In the genomic region with DNA sequence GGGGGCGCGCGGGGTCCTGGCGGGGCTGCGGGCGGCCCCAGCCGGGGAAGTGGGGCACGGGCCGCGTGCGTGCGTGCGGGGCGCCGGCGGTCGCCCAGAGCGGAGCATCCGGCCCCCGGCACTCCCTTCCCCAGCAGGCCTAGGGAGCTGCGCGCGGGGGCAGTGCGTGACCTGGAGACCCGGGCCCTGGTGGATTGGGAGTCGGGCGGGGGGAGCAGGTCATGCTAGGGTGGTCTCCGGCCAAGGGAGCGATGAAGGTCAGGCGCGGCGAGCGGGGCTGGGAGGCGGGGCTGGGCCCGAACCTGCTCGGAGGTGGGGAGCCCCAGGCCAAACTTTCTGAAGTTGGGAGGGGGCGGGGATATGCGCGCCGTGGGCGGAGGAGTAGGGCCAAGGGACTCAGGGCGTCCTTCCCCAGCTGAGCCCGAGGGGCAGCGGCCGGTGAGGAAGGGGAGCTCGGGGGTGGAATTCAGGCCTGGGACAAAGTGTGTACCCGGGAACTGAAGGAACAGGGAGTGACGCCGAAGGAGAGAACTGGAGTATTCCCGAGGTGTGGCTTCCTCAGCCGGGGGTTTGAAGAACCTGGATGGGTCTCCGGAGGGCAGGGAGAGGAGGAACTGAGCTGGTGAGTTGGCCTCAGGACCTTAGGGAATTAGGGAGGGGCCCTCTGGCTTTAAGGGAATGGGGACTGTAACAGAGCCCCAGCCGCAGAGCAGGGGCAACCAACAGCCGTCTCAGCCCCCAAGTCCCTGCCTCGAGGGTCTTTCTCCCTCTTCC, we compare ENCODE assay signal across 8 cellular contexts. TPM values are rescaled to one million over a fixed set of nuclear protein-coding genes. Genes with fewer than 3 reads are reported as not detected.
DNase-seq lines count a peak whose midpoint lies in the region; ATAC-seq and TF ChIP-seq lines count a peak whose summit lies in the region.

No MANE protein-coding gene starts in this region.

- TF ChIP-seq CTCF in DOHH2 (IDR thresholded peaks at IDR 0.05; ENCODE audit: low read depth, low read length, poor library complexity, severe bottlenecking) (no peak), HL-60 (IDR thresholded peaks at IDR 0.05; ENCODE audit: insufficient read depth, low read length) (no peak), epithelial cell of proximal tubule (conservative IDR thresholded peaks at IDR 0.05; ENCODE audit: low read depth, low read length) (no peak), natural killer cell (IDR thresholded peaks at IDR 0.05) (no peak), testis (IDR thresholded peaks at IDR 0.05) (peak in 1 of 3 experiments; percentile 6)

- ATAC-seq in GM21367 (IDR thresholded peaks at IDR 0.05; ENCODE audit: unreplicated experiment) (peak; percentile 40), natural killer cell (peak; percentile 57 to 77 (median 62))

- H3K27ac ChIP-seq in DOHH2 (ENCODE audit: low read depth, low read length) (no peak overlapping the region), HL-60 (replicated peaks) (peak overlapping the region; percentile 71), testis (peak overlapping the region in 1 of 2 donors; percentile 56)

- H3K36me3 ChIP-seq in DOHH2 (ENCODE audit: control insufficient read depth, low read length) (no peaks in the 10 kb centered on the region), testis (ENCODE audit: low read depth, missing control alignments) (no peaks in the 10 kb centered on the region)

- 0% methylated on average over 19 to 55 of the region's 55 CpGs for WGBS in testis, 2 donors

- no peaks in the 10 kb centered on the region for H3K27me3 ChIP-seq in DOHH2 (ENCODE audit: control insufficient read depth, low read length)
- H3K27me3 ChIP-seq in HL-60 (ENCODE audit: insufficient read depth, poor library complexity, severe bottlenecking): no peaks in the 10 kb centered on the region
- H3K27me3 ChIP-seq in testis: no peaks in the 10 kb centered on the region

- intact Hi-C loops in natural killer cell (cut with micrococcal nuclease) (no loop called here), testis (cut with DNase I; ENCODE audit: low total_unique reads) (no loop called here)

- H3K9me3 Mint-ChIP-seq in natural killer cell: no peaks in the 10 kb centered on the region

- DNase-seq in HL-60 (ENCODE audit: low read depth in 1 of 2, low spot score in 1 of 2) (peak; percentile 29 to 56), epithelial cell of proximal tubule (ENCODE audit: low read depth) (no peak), natural killer cell (no peak), testis (peak; percentile 47), NCI-H1436 treated with DMSO at 0.1 percent for 48 hours (lab: John Stamatoyannopoulos, UW) (no peak)
- DNase-seq in activated CD4-positive, alpha-beta T cell treated with anti-CD3 and anti-CD28 coated beads, Interleukin-2, amount 50 U/mL, for 1 hour: peak; percentile 19

- H3K9me3 ChIP-seq in DOHH2 (ENCODE audit: control insufficient read depth, insufficient read depth, low read length) (no peaks in the 10 kb centered on the region), testis (no peaks in the 10 kb centered on the region)

- peak overlapping the region; percentile 73 to 88 for H3K27ac Mint-ChIP-seq in natural killer cell

- H3K4me1 ChIP-seq in DOHH2 (ENCODE audit: control insufficient read depth, low read length) (peaks cover 17% of the 10 kb centered on the region), testis (peaks cover 17% of the 10 kb centered on the region)

- H4K20me1 ChIP-seq in DOHH2 (ENCODE audit: control insufficient read depth, insufficient read depth, low read depth, low read length): 0 out of 2 replicates have a peak, but pooled peaks cover 12% of the 10 kb centered on the region

- peaks cover 34% of the 10 kb centered on the region for H3K79me2 ChIP-seq in DOHH2 (ENCODE audit: control insufficient read depth, low read length)

- H3K4me3 ChIP-seq in DOHH2 (ENCODE audit: low read length) (peak overlapping the region; percentile 80), HL-60 (replicated peaks; ENCODE audit: insufficient read depth, low read length) (peak overlapping the region; percentile 60), epithelial cell of proximal tubule (ENCODE audit: low read depth, low read length) (peak overlapping the region; percentile 88), testis (peak overlapping the region; percentile 68 to 69)

- peak overlapping the region; percentile 96 for H3K4me3 Mint-ChIP-seq in natural killer cell

- no peaks in the 10 kb centered on the region for H3K36me3 Mint-ChIP-seq in natural killer cell

- H3K9me2 ChIP-seq in DOHH2 (replicated peaks; ENCODE audit: control insufficient read depth, low read length): no peaks in the 10 kb centered on the region

- no peaks in the 10 kb centered on the region for H3F3A ChIP-seq in DOHH2 (ENCODE audit: control insufficient read depth, insufficient read depth)

- no peak for TF ChIP-seq POLR2A in testis (IDR thresholded peaks at IDR 0.05)

- H3K4me1 Mint-ChIP-seq in natural killer cell: peaks cover 17 to 39% of the 10 kb centered on the region in 2 donors

- no peaks in the 10 kb centered on the region for H3K27me3 Mint-ChIP-seq in natural killer cell (ENCODE audit: low read depth in 2 of 2)

- peak overlapping the region; percentile 83 for H3K4me2 ChIP-seq in DOHH2 (ENCODE audit: low read length)

RNA-seq across cellular contexts. Expression of a gene that starts 0.6 kb away (rescaled TPM):
- total RNA-seq in epithelial cell of proximal tubule (35.2 and 35.3 TPM in 2 replicates), natural killer cell (10 to 100 TPM; 16.3 to 25.4 (median 18.6) TPM), testis (10 to 100 TPM; 37.6 to 47.4 TPM)
- 44.1 TPM for polyA plus RNA-seq in testis (ENCODE audit: insufficient read depth, low read depth, low replicate concordance)

RNA-seq across cellular contexts. Expression of a gene that starts 26.5 kb away (rescaled TPM):
- total RNA-seq in epithelial cell of proximal tubule (100 and 158 TPM in 2 replicates), natural killer cell (10 to 100 TPM; 16.4 to 36.6 (median 31.3) TPM), testis (10 to 100 TPM; 54.5 to 69.1 TPM)
- polyA plus RNA-seq in testis (ENCODE audit: insufficient read depth, low read depth, low replicate concordance): 65.1 TPM

RNA-seq across cellular contexts. Expression of a gene that starts 26.5 kb away (rescaled TPM):
- total RNA-seq in epithelial cell of proximal tubule (13.2 and 13.8 TPM in 2 replicates), natural killer cell (1 to 10 TPM; 2.4 to 3.2 (median 2.9) TPM), testis (10 to 100 TPM; 15.6 to 19.3 TPM)
- 22.8 TPM for polyA plus RNA-seq in testis (ENCODE audit: insufficient read depth, low read depth, low replicate concordance)

RNA-seq across cellular contexts. Expression of a gene that starts 50.8 kb away (rescaled TPM):
- total RNA-seq in epithelial cell of proximal tubule (147 and 234 TPM in 2 replicates), natural killer cell (10 to 100 TPM; 55.6 to 62.7 (median 56.0) TPM), testis (10 to 100 TPM; 56.0 to 62.2 TPM)
- polyA plus RNA-seq in testis (ENCODE audit: insufficient read depth, low read depth, low replicate concordance): 74.4 TPM

Comparison
In these comparisons a context has a peak if more than half of its experiments do, and no peak if none do; other contexts are left out.
1. DNase-seq: peak in HL-60 (2 of 2), activated CD4-positive, alpha-beta T cell treated with anti-CD3 and anti-CD28 coated beads, Interleukin-2, amount 50 U/mL, for 1 hour (single experiment) and testis (single experiment); none in epithelial cell of proximal tubule (single experiment), natural killer cell (single experiment) and NCI-H1436 treated with DMSO at 0.1 percent for 48 hours (single experiment).
2. Peak in every context shown above with its lines, with median percentiles within 50 percentile points of each other: H3K4me3 ChIP-seq.